19 cellular contexts compared by ENCODE assay signal in genomic region chr12:95258146-95258545, GRCh38. TPM values are rescaled to one million over a fixed set of nuclear protein-coding genes. Genes with fewer than 3 reads are reported as not detected.
DNase-seq lines count a peak whose midpoint lies in the region; FAIRE-seq and TF ChIP-seq lines count a peak whose summit lies in the region.
"Had no signal": no experiment of that assay in that cellular context is flagged by ENCODE, and none has a peak within 500 bp of the region (broad histone marks: within the 10 kb centered on the region; RNA-seq: fewer than 3 reads in every experiment).

No MANE protein-coding gene starts in this region.

- H3K27me3 ChIP-seq in brain microvascular endothelial cell (replicated peaks) = no peaks in the 10 kb centered on the region
- H3K27me3 ChIP-seq in smooth muscle cell (ENCODE audit: low read depth) = no peaks in the 10 kb centered on the region
- H3K27me3 ChIP-seq in ascending aorta = no peaks in the 10 kb centered on the region
- H3K27me3 ChIP-seq: MG63 had no signal

- H3K27ac ChIP-seq in RWPE1 (no peak overlapping the region), brain microvascular endothelial cell (no peak overlapping the region), smooth muscle cell (ENCODE audit: low read depth) (peak overlapping the region; percentile 44), ascending aorta (no peak overlapping the region)
- H3K27ac ChIP-seq: KMS-11 had no signal

- FAIRE-seq in H54 (lab: Jason Lieb, UNC) = no peak

- CTCF ChIA-PET in RWPE1 (lab: Yijun Ruan, JAX) = no interaction called here

- H4K20me1 ChIP-seq in smooth muscle cell (ENCODE audit: low read depth) = peaks cover 4% of the 10 kb centered on the region

- TF ChIP-seq POLR2A in H54 (IDR thresholded peaks at IDR 0.05; ENCODE audit: low read depth, low read length) (no peak), lower leg skin (IDR thresholded peaks at IDR 0.05) (no peak)

- no peaks in the 10 kb centered on the region for H3F3A ChIP-seq in smooth muscle cell (ENCODE audit: low read depth)

- no peak overlapping the region for H2AFZ ChIP-seq in smooth muscle cell (ENCODE audit: low read depth)

- no peak overlapping the region for H3K4me3 ChIP-seq in brain microvascular endothelial cell (ENCODE audit: low read depth, low read length)
- no peak overlapping the region for H3K4me3 ChIP-seq in smooth muscle cell
- H3K4me3 ChIP-seq in lower leg skin (ENCODE audit: low read depth, poor library complexity, severe bottlenecking) = no peak overlapping the region
- H3K4me3 ChIP-seq in ascending aorta = no peak overlapping the region
- H3K4me3 ChIP-seq: MG63 had no signal

- H3K4me1 ChIP-seq in smooth muscle cell (ENCODE audit: low read depth) (no peaks in the 10 kb centered on the region), ascending aorta (peaks cover 0 to 8% of the 10 kb centered on the region in 2 donors)

- 96% methylated on average over 2 of the region's 2 CpGs for WGBS in smooth muscle cell (ENCODE audit: low lambda C conversion rate)
- WGBS in lower leg skin, 2 donors = 92 to 95% methylated on average over 2 of the region's 2 CpGs

- H3K36me3 ChIP-seq in brain microvascular endothelial cell (replicated peaks) = peaks cover 42% of the 10 kb centered on the region
- peaks cover 10% of the 10 kb centered on the region for H3K36me3 ChIP-seq in smooth muscle cell (ENCODE audit: low read depth)
- peaks cover 26 to 72% of the 10 kb centered on the region in 2 donors for H3K36me3 ChIP-seq in ascending aorta

- no peaks in the 10 kb centered on the region for H3K9me3 ChIP-seq in smooth muscle cell (replicated peaks; ENCODE audit: low read depth)
- H3K9me3 ChIP-seq in ascending aorta = no peaks in the 10 kb centered on the region
- H3K9me3 ChIP-seq: MG63 had no signal

- TF ChIP-seq CTCF in RWPE1 (conservative IDR thresholded peaks at IDR 0.05; ENCODE audit: low read depth) (no peak), brain microvascular endothelial cell (IDR thresholded peaks at IDR 0.05; ENCODE audit: low read depth, low read length, missing control alignments) (no peak), smooth muscle cell (IDR thresholded peaks at IDR 0.05; ENCODE audit: borderline replicate concordance, insufficient read depth, poor library complexity, severe bottlenecking) (no peak), lower leg skin (IDR thresholded peaks at IDR 0.05) (no peak), ascending aorta (IDR thresholded peaks at IDR 0.05) (no peak)

- H3K79me2 ChIP-seq in smooth muscle cell (ENCODE audit: low read depth) = no peaks in the 10 kb centered on the region

- H3K4me2 ChIP-seq in smooth muscle cell = no peak overlapping the region
- H3K4me2 ChIP-seq: KMS-11 had no signal

- in situ Hi-C loops in brain microvascular endothelial cell (cut with HindIII; ENCODE audit: low pct_ligation_motif_present, low sequenced_read_pairs) = no loop called here

- no peak overlapping the region for H3K9ac ChIP-seq in smooth muscle cell (ENCODE audit: low read depth)
- H3K9ac ChIP-seq: KMS-11 had no signal

- POLR2A ChIA-PET in RWPE1 (lab: Yijun Ruan, JAX; ENCODE audit: low non-redundant PET) = no interaction called here

- intact Hi-C loops in lower leg skin (cut with DNase I; ENCODE audit: low total_unique reads) (no loop called here), ascending aorta (cut with DNase I) (no loop called here)

- DNase-seq in H54 (ENCODE audit: insufficient read length, low spot score) (peak; percentile 15), RWPE1 (ENCODE audit: low spot score) (peak; percentile 26), brain microvascular endothelial cell (peak; percentile 9), smooth muscle cell (lab: John Stamatoyannopoulos, UW; ENCODE audit: unreplicated experiment) (no peak), lower leg skin (ENCODE audit: low spot score in 2 of 2) (no peak), ascending aorta (ENCODE audit: low spot score in 2 of 2) (no peak), NCI-H2081 treated with DMSO at 0.1 percent for 48 hours (lab: John Stamatoyannopoulos, UW) (no peak), NCI-H774 (lab: John Stamatoyannopoulos, UW) (no peak)
- DNase-seq: C1 segment of cervical spinal cord, DMS 273 treated with DMSO at 0.1 percent for 48 hours, MG63, NCI-H1105, NCI-H187, NCI-H2171, NCI-H446 treated with DMSO at 0.1 percent for 48 hours, NCI-H748 treated with DMSO at 0.1 percent for 48 hours, RPMI8226, T-helper 1 cell had no signal

RNA-seq across cellular contexts. Expression of gene VEZT, which starts 40.5 kb away (rescaled TPM):
- 65.2 and 71.5 TPM in 2 replicates for total RNA-seq in smooth muscle cell
- polyA plus RNA-seq in smooth muscle cell = 21.2 and 24.8 TPM in 2 replicates
- total RNA-seq in lower leg skin = 10 to 100 TPM; 40.6 to 95.9 (median 46.4) TPM
- 141 TPM for total RNA-seq in ascending aorta

RNA-seq across cellular contexts. Expression of gene FGD6, which starts 40.9 kb away (rescaled TPM):
- total RNA-seq in smooth muscle cell = 7.7 and 11.0 TPM in 2 replicates
- polyA plus RNA-seq in smooth muscle cell = 2.5 and 3.5 TPM in 2 replicates
- 10 to 100 TPM; 13.9 to 19.1 (median 14.7) TPM for total RNA-seq in lower leg skin
- 2.0 TPM for total RNA-seq in ascending aorta

Comparison
In these comparisons a context has a peak if more than half of its experiments do, and no peak if none do; other contexts are left out.
1. DNase-seq: peak in H54 (single experiment), RWPE1 (single experiment) and brain microvascular endothelial cell (single experiment); none in smooth muscle cell (single experiment), lower leg skin (0 of 2), ascending aorta (0 of 2), NCI-H2081 treated with DMSO at 0.1 percent for 48 hours (single experiment) and NCI-H774 (single experiment).